8 cellular contexts compared by ENCODE assay signal in the genomic region with DNA sequence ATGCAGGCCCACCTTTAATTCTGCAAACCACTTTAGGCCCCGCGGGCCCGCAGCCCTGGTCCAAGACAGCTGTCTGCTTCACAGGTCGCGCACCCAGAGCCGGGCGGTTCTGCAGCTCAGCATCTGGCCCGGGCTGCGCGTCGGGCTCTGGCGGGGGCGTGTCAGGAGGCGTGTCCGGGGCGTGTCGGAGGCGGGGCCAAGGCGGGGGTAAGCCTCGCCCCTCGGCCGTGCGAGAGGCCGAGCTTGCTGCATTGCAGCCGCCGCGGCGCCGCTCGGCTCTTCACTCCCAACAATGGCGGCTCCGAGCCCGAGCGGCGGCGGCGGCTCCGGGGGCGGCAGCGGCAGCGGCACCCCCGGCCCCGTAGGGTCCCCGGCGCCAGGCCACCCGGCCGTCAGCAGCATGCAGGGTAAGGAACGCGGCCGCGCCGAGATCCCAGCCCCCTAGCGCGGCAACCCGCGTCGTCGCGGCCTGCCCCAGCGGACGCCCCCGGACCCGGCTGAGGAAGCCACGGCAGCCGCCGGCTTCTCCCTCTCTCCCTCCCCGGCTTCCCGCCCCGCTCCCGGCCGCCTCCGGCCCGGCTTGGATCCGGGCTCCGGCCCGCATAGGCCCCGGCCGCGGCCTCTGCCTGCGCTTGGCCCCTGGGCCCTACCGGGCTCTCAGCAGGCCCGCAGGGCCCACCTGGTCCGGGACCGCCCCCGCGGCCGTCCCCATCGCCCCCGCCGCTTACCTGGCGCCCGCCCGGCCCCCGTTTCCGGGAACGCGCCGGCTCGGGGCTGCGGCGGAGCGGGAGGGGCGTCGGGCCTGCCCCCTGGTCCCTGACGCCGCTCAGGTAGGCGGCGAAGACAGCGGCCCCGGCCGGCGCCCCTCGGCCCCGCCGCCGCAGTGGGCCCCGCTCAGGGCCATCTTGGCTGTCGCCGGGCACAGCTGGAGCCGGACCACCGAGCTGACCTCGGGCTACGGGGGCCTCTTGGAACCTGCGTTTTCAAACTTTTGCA. TPM values are rescaled to one million over a fixed set of nuclear protein-coding genes. Genes with fewer than 3 reads are reported as not detected.
DNase-seq lines count a peak whose midpoint lies in the region; TF ChIP-seq lines count a peak whose summit lies in the region.

A gene (plus strand): TSS at position 283 of the 996 bp plus-strand sequence. CDS start 10 bp downstream, at position 293.

- peak; percentile 75 to 88 for DNase-seq in Caco-2
- peak; percentile 97 for DNase-seq in GM20000 (ENCODE audit: low spot score)
- DNase-seq in HT-29 (ENCODE audit: low spot score), result peak; percentile 67
- DNase-seq in activated T-cell treated with anti-CD3 and anti-CD28 coated beads for 4 hours, result peak; percentile 96
- DNase-seq in epithelial cell of proximal tubule (ENCODE audit: low read depth), result no peak
- DNase-seq in stimulated activated CD8-positive, alpha-beta memory T cell treated with anti-CD3 and anti-CD28 coated beads, Interleukin-4, amount 100 ng/mL, for 4 hours (ENCODE audit: low read depth in 2 of 2, low spot score in 1 of 2), result peak; percentile 86 to 97

- H3K9ac ChIP-seq in OCI-LY3 (ENCODE audit: low read length), result peak within 1 kb of the TSS; percentile 75
- H3K9ac ChIP-seq in mucosa of rectum (ENCODE audit: low read depth in 1 of 2, low read length in 2 of 2), result peak within 1 kb of the TSS; percentile 75 to 90

- no peaks in the 10 kb centered on the region for H3K27me3 ChIP-seq in Caco-2 (replicated peaks; ENCODE audit: control insufficient read depth, insufficient read depth, low read length)
- peaks cover 11% of the 10 kb centered on the region for H3K27me3 ChIP-seq in OCI-LY3 (ENCODE audit: low read depth, low read length)
- no peaks in the 10 kb centered on the region for H3K27me3 ChIP-seq in mucosa of rectum (ENCODE audit: control insufficient read depth in 2 of 2, insufficient read depth in 2 of 2, low read length in 2 of 2)

- peak within 1 kb of the TSS; percentile 95 for H3K4me2 ChIP-seq in OCI-LY3 (ENCODE audit: low read length)

- H3K36me3 Mint-ChIP-seq in Caco-2 (ENCODE audit: insufficient read depth, unreplicated experiment), result no peaks in the 10 kb centered on the region

- POLR2A ChIA-PET in Caco-2 (lab: Charles Lee), result interaction anchor here (0.6 to 2.0 kb wide), 5 partner anchors 14 to 234 kb away, joined by 3 to 35 read pairs (median 4); a partner anchor contains a TSS

- CTCF ChIA-PET in Caco-2 (lab: Charles Lee), result no interaction called here

- TF ChIP-seq CTCF in Caco-2 (IDR thresholded peaks at IDR 0.05; ENCODE audit: insufficient read depth in 1 of 2, low read depth in 1 of 2, low read length in 1 of 2, severe bottlenecking in 1 of 2, unreplicated experiment in 1 of 2) (no peak), GM20000 (IDR thresholded peaks at IDR 0.05; ENCODE audit: extremely low read depth, missing control alignments) (no peak), OCI-LY3 (IDR thresholded peaks at IDR 0.05; ENCODE audit: low read depth, low read length) (no peak), epithelial cell of proximal tubule (conservative IDR thresholded peaks at IDR 0.05; ENCODE audit: low read depth, low read length) (no peak)

- peaks cover 49% of the 10 kb centered on the region for H3K79me2 ChIP-seq in OCI-LY3 (ENCODE audit: low read length)

- intact Hi-C loops in Caco-2 (cut with micrococcal nuclease; ENCODE audit: unreplicated experiment), result loop anchor here (1.0 kb wide), 1 partner anchor 24 kb away; a partner anchor contains a TSS

- H3K4me1 ChIP-seq in Caco-2 (0 out of 2 replicates have a peak, but pooled peaks cover 5% of the 10 kb centered on the region), OCI-LY3 (ENCODE audit: low read length) (peaks cover 13% of the 10 kb centered on the region), mucosa of rectum (ENCODE audit: control insufficient read depth in 2 of 2, insufficient read depth in 2 of 2, low read length in 2 of 2) (peaks cover 11 to 15% of the 10 kb centered on the region in 2 donors)

- no TSS peak for BruUV-seq in Caco-2 (replicated peaks; lab: Mats Ljungman, UMichigan)

- H4K20me1 ChIP-seq in OCI-LY3 (ENCODE audit: insufficient read depth, low read length), result peaks cover 40% of the 10 kb centered on the region

- no peak within 1 kb of the TSS for H3K27ac Mint-ChIP-seq in Caco-2 (ENCODE audit: unreplicated experiment)

- H3K4me3 Mint-ChIP-seq in Caco-2 (ENCODE audit: unreplicated experiment), result peak within 1 kb of the TSS; percentile 66

- peak within 1 kb of the TSS; percentile 21; the same call in 1 of the 2 replicates for H3K27ac ChIP-seq in OCI-LY3 (ENCODE audit: low read length)
- H3K27ac ChIP-seq in mucosa of rectum (ENCODE audit: low read depth in 2 of 2, low read length in 2 of 2), result peak within 1 kb of the TSS; percentile 84 to 85

- no peaks in the 10 kb centered on the region for H3K9me3 Mint-ChIP-seq in Caco-2 (ENCODE audit: unreplicated experiment)

- no peaks in the 10 kb centered on the region for H3K4me1 Mint-ChIP-seq in Caco-2 (ENCODE audit: low read depth, unreplicated experiment)

- peak within 1 kb of the TSS; percentile 58 for H2AFZ ChIP-seq in OCI-LY3 (ENCODE audit: low read depth, low read length)

- H3K27me3 Mint-ChIP-seq in Caco-2 (ENCODE audit: insufficient read depth, unreplicated experiment), result no peaks in the 10 kb centered on the region

- peak within 1 kb of the TSS; percentile 52 for H3K4me3 ChIP-seq in Caco-2 (ENCODE audit: low read depth, low read length)
- peak within 1 kb of the TSS; percentile 91 for H3K4me3 ChIP-seq in OCI-LY3 (ENCODE audit: low read length)
- peak within 1 kb of the TSS; percentile 76 for H3K4me3 ChIP-seq in epithelial cell of proximal tubule (ENCODE audit: low read depth, low read length)
- H3K4me3 ChIP-seq in mucosa of rectum (ENCODE audit: low read length in 2 of 2), result peak within 1 kb of the TSS; percentile 73 to 76

- H3K36me3 ChIP-seq in Caco-2 (ENCODE audit: control insufficient read depth, insufficient read depth, low read length), result no peaks in the 10 kb centered on the region
- H3K36me3 ChIP-seq in OCI-LY3 (replicated peaks; ENCODE audit: low read depth, low read length), result no peaks in the 10 kb centered on the region
- H3K36me3 ChIP-seq in mucosa of rectum (ENCODE audit: control insufficient read depth in 2 of 2, insufficient read depth in 2 of 2, low read length in 2 of 2), result no peaks in the 10 kb centered on the region

- no peaks in the 10 kb centered on the region for H3K9me3 ChIP-seq in Caco-2
- H3K9me3 ChIP-seq in OCI-LY3 (ENCODE audit: insufficient read depth, low read length), result no peaks in the 10 kb centered on the region
- H3K9me3 ChIP-seq in mucosa of rectum (ENCODE audit: control insufficient read depth in 2 of 2, low read length in 2 of 2), result no peaks in the 10 kb centered on the region

RNA-seq across cellular contexts. Expression of the gene that starts here (rescaled TPM):
- total RNA-seq in Caco-2 (2022), result 20.7 and 20.9 TPM in 2 replicates
- total RNA-seq in HT-29 (2014; rRNA removed; shearing (Covaris generic)), result 5.9 and 6.2 TPM in 2 replicates
- 23.0 and 25.7 TPM in 2 replicates for total RNA-seq in epithelial cell of proximal tubule
